Comparison of ENCODE assay signal across 8 cellular contexts in genomic region chr3:32684029-32684799, GRCh38. TPM values are rescaled to one million over a fixed set of nuclear protein-coding genes. Genes with fewer than 3 reads are reported as not detected.
DNase-seq lines count a peak whose midpoint lies in the region; ATAC-seq and TF ChIP-seq lines count a peak whose summit lies in the region.

No MANE protein-coding gene starts in this region.

- peaks cover 18% of the 10 kb centered on the region for H3K4me1 Mint-ChIP-seq in endodermal cell

- WGBS in endodermal cell (ENCODE audit: insufficient coverage in 1 of 2, insufficient read length in 1 of 2), 2 experiments = 80 to 85% methylated on average over 4 of the region's 4 CpGs
- 30 to 39% (median 32%) methylated on average over 4 of the region's 4 CpGs for WGBS in ovary, 3 donors

- peaks cover 5% of the 10 kb centered on the region for H3K36me3 Mint-ChIP-seq in endodermal cell (ENCODE audit: low read depth)

- TF ChIP-seq CTCF in endodermal cell (conservative IDR thresholded peaks at IDR 0.05) (no peak), ovary (IDR thresholded peaks at IDR 0.05) (no peak)

- H3K27me3 ChIP-seq in NT2/D1 (ENCODE audit: insufficient read depth, insufficient read length) (no peaks in the 10 kb centered on the region), endodermal cell (ENCODE audit: control insufficient read depth, insufficient read depth, low read length, poor library complexity, severe bottlenecking) (no peaks in the 10 kb centered on the region), ovary (no peaks in the 10 kb centered on the region)

- no peaks in the 10 kb centered on the region for H3K9me3 ChIP-seq in NT2/D1 (ENCODE audit: insufficient read depth, low read length)
- H3K9me3 ChIP-seq in endodermal cell (ENCODE audit: control insufficient read depth, low read length) = no peaks in the 10 kb centered on the region
- no peaks in the 10 kb centered on the region for H3K9me3 ChIP-seq in ovary

- intact Hi-C loops in ovary (cut with DNase I) = no loop called here

- H3K4me3 ChIP-seq in NT2/D1 (ENCODE audit: insufficient read length, low read depth) (peak overlapping the region; percentile 94), endodermal cell (ENCODE audit: low read length) (peak overlapping the region; percentile 90), ovary (peak overlapping the region; percentile 93)

- H3K27ac Mint-ChIP-seq in endodermal cell = peak overlapping the region; percentile 94

- H3K4me1 ChIP-seq in NT2/D1 (ENCODE audit: insufficient read depth, insufficient read length) = peaks cover 2% of the 10 kb centered on the region
- H3K4me1 ChIP-seq in endodermal cell (ENCODE audit: control insufficient read depth, insufficient read depth, low read length) = peaks cover 4% of the 10 kb centered on the region
- H3K4me1 ChIP-seq in ovary (ENCODE audit: insufficient read depth) = peaks cover 7% of the 10 kb centered on the region

- H3K27ac ChIP-seq in endodermal cell (ENCODE audit: low read depth, low read length) (peak overlapping the region; percentile 79), ovary (peak overlapping the region in 1 of 2 donors; percentile 52)

- no peak for ATAC-seq in left lobe of liver

- TF ChIP-seq POLR2A in ovary (IDR thresholded peaks at IDR 0.05) = no peak

- no peak for TF ChIP-seq EP300 in ovary (IDR thresholded peaks at IDR 0.05)

- H3K27me3 Mint-ChIP-seq in endodermal cell (ENCODE audit: insufficient read depth) = no peaks in the 10 kb centered on the region

- peaks cover 19% of the 10 kb centered on the region for H3K36me3 ChIP-seq in NT2/D1 (ENCODE audit: insufficient read depth, insufficient read length, low read length)
- no peaks in the 10 kb centered on the region for H3K36me3 ChIP-seq in endodermal cell (ENCODE audit: control insufficient read depth, insufficient read depth, low read length)
- H3K36me3 ChIP-seq in ovary = no peaks in the 10 kb centered on the region

- no peaks in the 10 kb centered on the region for H3K9me3 Mint-ChIP-seq in endodermal cell

- H3K4me3 Mint-ChIP-seq in endodermal cell = peak overlapping the region; percentile 91

- in situ Hi-C loops in Caki2 (cut with HindIII; ENCODE audit: low pct_unique_long_range_greater_than_20kb, low sequenced_read_pairs) = no loop called here

- H3K9ac ChIP-seq in NT2/D1 (ENCODE audit: insufficient read length, low read depth) (peak overlapping the region; percentile 1), endodermal cell (ENCODE audit: extremely low read depth, low read length, poor library complexity, severe bottlenecking) (peak overlapping the region; percentile 47)

- DNase-seq in Caki2 (ENCODE audit: low read depth) (peak; percentile 4), NT2/D1 (ENCODE audit: low read depth, low spot score) (no peak), endodermal cell (no peak), ovary (no peak), left lobe of liver (ENCODE audit: low spot score) (no peak), kidney tubule cell (ENCODE audit: low spot score) (no peak), islet precursor cell (no peak), AG20443 (ENCODE audit: low spot score) (no peak)

RNA-seq across cellular contexts. Expression of gene CNOT10, which starts 0.8 kb away (rescaled TPM):
- 8.7 and 16.2 TPM in 2 replicates for total RNA-seq in Caki2 (2014; rRNA removed; shearing (Covaris generic); ENCODE audit: low replicate concordance)
- total RNA-seq in endodermal cell (10 to 100 TPM; 53.6 to 54.1 TPM), ovary (10 to 100 TPM; 16.1 to 38.9 (median 29.6) TPM), left lobe of liver (10.5 TPM)
- polyA plus RNA-seq in endodermal cell (2013, experiment 1 of 2) = 38.8 TPM
- polyA plus RNA-seq in endodermal cell (2013, experiment 2 of 2) = 39.8 TPM
- 10 to 100 TPM; 12.3 to 24.1 TPM for polyA plus RNA-seq in ovary
